9 cellular contexts compared by ENCODE assay signal in the genomic region with DNA sequence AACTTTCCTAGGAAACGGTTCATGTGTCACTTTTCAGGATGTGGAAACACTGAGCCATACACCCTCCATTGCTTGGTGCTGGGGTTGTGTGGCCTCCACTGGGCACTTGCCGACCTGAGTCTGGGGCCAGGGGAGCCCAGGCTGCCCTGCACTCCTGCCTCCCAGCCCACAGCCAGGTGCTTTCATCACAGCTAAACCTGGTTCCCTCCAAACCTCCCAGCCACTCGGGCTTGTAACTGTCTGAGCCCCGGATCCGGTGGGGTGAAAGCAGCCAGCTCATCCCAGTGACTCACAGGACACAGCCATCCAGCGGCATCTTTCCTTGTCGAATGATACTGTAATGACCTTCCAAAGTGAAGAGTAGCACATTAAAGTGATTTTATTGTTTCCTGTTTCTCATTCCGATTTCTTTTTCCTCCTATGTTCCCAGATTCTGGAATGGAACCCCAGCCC. TPM values are rescaled to one million over a fixed set of nuclear protein-coding genes. Genes with fewer than 3 reads are reported as not detected.
DNase-seq lines count a peak whose midpoint lies in the region; ATAC-seq and TF ChIP-seq lines count a peak whose summit lies in the region.
"Had no signal": no experiment of that assay in that cellular context is flagged by ENCODE, and none has a peak within 500 bp of the region (broad histone marks: within the 10 kb centered on the region; RNA-seq: fewer than 3 reads in every experiment).

No MANE protein-coding gene starts in this region.

- peaks cover 3% of the 10 kb centered on the region; the same call in 1 of the 2 replicates for H4K20me1 ChIP-seq in GM23338 (replicated peaks; ENCODE audit: insufficient read depth)

- peaks cover 49% of the 10 kb centered on the region for H3K4me1 Mint-ChIP-seq in GM23338
- H3K4me1 Mint-ChIP-seq in T-helper 2 cell treated with Interferon-gamma antibody and Interleukin-4, amounts not matched to agents 5 μg/mL and 100 μg/mL, for 36 hours (ENCODE audit: low read depth): peaks cover 21% of the 10 kb centered on the region

- POLR2A ChIA-PET in AG04450 (lab: Yijun Ruan, JAX): interaction anchor here (0.9 to 3.3 kb wide), 2 partner anchors 20 to 31 kb away, joined by 3 to 13 read pairs; a partner anchor contains a TSS

- H3K9me3 Mint-ChIP-seq in GM23338: peaks cover 3% of the 10 kb centered on the region; the same call in 1 of the 3 replicates
- no peaks in the 10 kb centered on the region for H3K9me3 Mint-ChIP-seq in T-helper 2 cell treated with Interferon-gamma antibody and Interleukin-4, amounts not matched to agents 5 μg/mL and 100 μg/mL, for 36 hours

- no peaks in the 10 kb centered on the region for H3K9me2 ChIP-seq in GM23338 (ENCODE audit: insufficient read depth)

- ATAC-seq in GM23338 (no peak; the same call in 2 of the 3 replicates), left colon (peak; percentile 9)

- CTCF ChIA-PET in AG04450 (lab: Charles Lee): no interaction called here

- TF ChIP-seq CTCF in AG04450 (IDR thresholded peaks at IDR 0.05; ENCODE audit: low read depth, low read length) (no peak), GM23338 (conservative IDR thresholded peaks at IDR 0.05; ENCODE audit: low read depth in 2 of 2) (no peak)

- H3K9me3 ChIP-seq in AG04450 (ENCODE audit: control insufficient read depth, insufficient read depth, low read length): no peaks in the 10 kb centered on the region
- H3K9me3 ChIP-seq in HAP-1: no peaks in the 10 kb centered on the region

- no peak overlapping the region for H2AFZ ChIP-seq in GM23338

- peak overlapping the region; percentile 88 for H3K27ac Mint-ChIP-seq in GM23338
- no peak overlapping the region for H3K27ac Mint-ChIP-seq in T-helper 2 cell treated with Interferon-gamma antibody and Interleukin-4, amounts not matched to agents 5 μg/mL and 100 μg/mL, for 36 hours

- peaks cover 41% of the 10 kb centered on the region for H3F3A ChIP-seq in GM23338 (replicated peaks; ENCODE audit: low read depth)

- peaks cover 36% of the 10 kb centered on the region for H3K27me3 Mint-ChIP-seq in GM23338 (ENCODE audit: insufficient read depth, low read depth, poor library complexity)
- no peaks in the 10 kb centered on the region for H3K27me3 Mint-ChIP-seq in T-helper 2 cell treated with Interferon-gamma antibody and Interleukin-4, amounts not matched to agents 5 μg/mL and 100 μg/mL, for 36 hours (ENCODE audit: low read depth)

- H3K4me3 ChIP-seq in AG04450 (ENCODE audit: low read depth, low read length): no peak overlapping the region
- no peak overlapping the region for H3K4me3 ChIP-seq in GM23338
- no peak overlapping the region for H3K4me3 ChIP-seq in HAP-1

- peaks cover 15% of the 10 kb centered on the region; the same call in 1 of the 2 replicates for H3K36me3 ChIP-seq in GM23338 (ENCODE audit: insufficient read depth)
- H3K36me3 ChIP-seq in HAP-1 (replicated peaks): peaks cover 67% of the 10 kb centered on the region

- H3K27ac ChIP-seq in AG04450 (ENCODE audit: low read depth, low read length) (peak overlapping the region; percentile 81), GM23338 (ENCODE audit: low read depth) (peak overlapping the region; percentile 84)

- H3K36me3 Mint-ChIP-seq in GM23338 (ENCODE audit: low read depth): peaks cover 64% of the 10 kb centered on the region
- peaks cover 37% of the 10 kb centered on the region for H3K36me3 Mint-ChIP-seq in T-helper 2 cell treated with Interferon-gamma antibody and Interleukin-4, amounts not matched to agents 5 μg/mL and 100 μg/mL, for 36 hours (ENCODE audit: low read depth)

- peaks cover 28% of the 10 kb centered on the region for H3K4me1 ChIP-seq in GM23338 (ENCODE audit: insufficient read depth)
- no peaks in the 10 kb centered on the region for H3K4me1 ChIP-seq in HAP-1

- H3K4me2 ChIP-seq in GM23338: peak overlapping the region; percentile 48

- no peak overlapping the region; the same call in 2 of the 3 replicates for H3K4me3 Mint-ChIP-seq in GM23338
- H3K4me3 Mint-ChIP-seq in T-helper 2 cell treated with Interferon-gamma antibody and Interleukin-4, amounts not matched to agents 5 μg/mL and 100 μg/mL, for 36 hours: no peak overlapping the region

- H3K27me3 ChIP-seq in AG04450 (ENCODE audit: control insufficient read depth, insufficient read depth, low read length) (no peaks in the 10 kb centered on the region), GM23338 (ENCODE audit: insufficient read depth) (no peaks in the 10 kb centered on the region), HAP-1 (ENCODE audit: low read depth) (no peaks in the 10 kb centered on the region)

- intact Hi-C loops in left colon (cut with DNase I, micrococcal nuclease): no loop called here

- DNase-seq in AG04450 (ENCODE audit: low read depth, low spot score) (no peak), GM23338 (ENCODE audit: low spot score) (no peak), amniotic stem cell (lab: John Stamatoyannopoulos, UW) (peak; percentile 47), left colon (no peak), cerebellum (ENCODE audit: low spot score) (no peak), HAP-1 (ENCODE audit: low spot score in 2 of 2) (no peak), DMS153 (lab: John Stamatoyannopoulos, UW) (no peak)
- no peak for DNase-seq in T-helper 2 cell treated with Interferon-gamma antibody and Interleukin-4, amounts not matched to agents 5 μg/mL and 100 μg/mL, for 36 hours (ENCODE audit: low spot score)

- peaks cover 18% of the 10 kb centered on the region for H3K79me2 ChIP-seq in GM23338 (replicated peaks; ENCODE audit: insufficient read depth)

- in situ Hi-C loops in HAP-1 (cut with MboI; ENCODE audit: low sequenced_read_pairs): no loop called here

TF ChIP-seq in GM23338, 12 proteins besides CTCF, POLR2A, EP300 and RAD21:
- TF ChIP-seq POLR2AphosphoS5 (IDR thresholded peaks at IDR 0.05; ENCODE audit: low read depth): peak; percentile 36; the same call in 1 of the 2 replicates
- TF ChIP-seq, protein P1, sequence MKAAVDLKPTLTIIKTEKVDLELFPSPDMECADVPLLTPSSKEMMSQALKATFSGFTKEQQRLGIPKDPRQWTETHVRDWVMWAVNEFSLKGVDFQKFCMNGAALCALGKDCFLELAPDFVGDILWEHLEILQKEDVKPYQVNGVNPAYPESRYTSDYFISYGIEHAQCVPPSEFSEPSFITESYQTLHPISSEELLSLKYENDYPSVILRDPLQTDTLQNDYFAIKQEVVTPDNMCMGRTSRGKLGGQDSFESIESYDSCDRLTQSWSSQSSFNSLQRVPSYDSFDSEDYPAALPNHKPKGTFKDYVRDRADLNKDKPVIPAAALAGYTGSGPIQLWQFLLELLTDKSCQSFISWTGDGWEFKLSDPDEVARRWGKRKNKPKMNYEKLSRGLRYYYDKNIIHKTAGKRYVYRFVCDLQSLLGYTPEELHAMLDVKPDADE (IDR thresholded peaks at IDR 0.05): no peak
- no peak for TF ChIP-seq CREB1 (CRISPR knock-in tag; IDR thresholded peaks at IDR 0.05; ENCODE audit: low read depth)

RNA-seq across cellular contexts. Expression of a gene that starts 19.8 kb away (rescaled TPM):
- 65.5 and 91.1 TPM in 2 replicates for polyA plus RNA-seq in AG04450 (2011; rRNA removed)
- polyA minus RNA-seq in AG04450 (2011; rRNA and poly(A)+ RNA removed): 104 and 137 TPM in 2 replicates
- total RNA-seq in GM23338 (2014; rRNA removed; shearing (Covaris generic)): 286 and 301 TPM in 2 replicates
- polyA plus RNA-seq in GM23338 (2016; fragmentation: Nextera tagmentation; extraction: Ambion mirVana): 324 and 339 TPM in 2 replicates
- 10 to 100 TPM; 50.2 to 50.9 TPM for total RNA-seq in left colon
- 105 TPM for total RNA-seq in cerebellum

RNA-seq across cellular contexts. Expression of a gene that starts 33.2 kb away (rescaled TPM):
- not detected in 2 replicates for polyA plus RNA-seq in AG04450 (2011; rRNA removed)
- polyA minus RNA-seq in AG04450 (2011; rRNA and poly(A)+ RNA removed): not detected in 2 replicates
- not detected in 2 replicates for total RNA-seq in GM23338 (2014; rRNA removed; shearing (Covaris generic))
- polyA plus RNA-seq in GM23338 (2016; fragmentation: Nextera tagmentation; extraction: Ambion mirVana): not detected in 2 replicates
- not detected for total RNA-seq in left colon
- total RNA-seq in cerebellum: not detected
- polyA plus RNA-seq: adipose tissue had no signal

RNA-seq across cellular contexts. Expression of a gene that starts 51.3 kb away (rescaled TPM):
- polyA plus RNA-seq in AG04450 (2011; rRNA removed) (37.0 TPM in 2 replicates), GM23338 (2016; fragmentation: Nextera tagmentation; extraction: Ambion mirVana) (60.4 and 64.0 TPM in 2 replicates)
- 21.3 TPM in 2 replicates for polyA minus RNA-seq in AG04450 (2011; rRNA and poly(A)+ RNA removed)
- total RNA-seq in GM23338 (2014; rRNA removed; shearing (Covaris generic)): 38.2 and 45.1 TPM in 2 replicates
- total RNA-seq in left colon (10 to 100 TPM; 55.1 to 92.4 TPM), cerebellum (14.3 TPM)

RNA-seq across cellular contexts. Expression of a gene that starts 51.5 kb away (rescaled TPM):
- polyA plus RNA-seq in AG04450 (2011; rRNA removed) (7.2 and 7.7 TPM in 2 replicates), GM23338 (2016; fragmentation: Nextera tagmentation; extraction: Ambion mirVana) (11.7 and 14.8 TPM in 2 replicates)
- polyA minus RNA-seq in AG04450 (2011; rRNA and poly(A)+ RNA removed): 3.7 and 4.6 TPM in 2 replicates
- total RNA-seq in GM23338 (2014; rRNA removed; shearing (Covaris generic)): 8.3 and 11.2 TPM in 2 replicates
- total RNA-seq in left colon (10 to 100 TPM; 12.1 to 14.3 TPM), cerebellum (5.5 TPM)
